In genomic region chr6:91970700-91971099, GRCh38 we compare ENCODE assay signal across 22 cellular contexts.
DNase-seq lines count a peak whose midpoint lies in the region; ATAC-seq and TF ChIP-seq lines count a peak whose summit lies in the region.
"Had no signal": no experiment of that assay in that cellular context is flagged by ENCODE, and none has a peak within 500 bp of the region (broad histone marks: within the 10 kb centered on the region; RNA-seq: fewer than 3 reads in every experiment).

No MANE protein-coding gene starts in this region.

- ATAC-seq in GM18868 (IDR thresholded peaks at IDR 0.05; ENCODE audit: unreplicated experiment) (peak; percentile 86), HG02610 (IDR thresholded peaks at IDR 0.05; ENCODE audit: unreplicated experiment) (peak; percentile 51), foreskin keratinocyte (peak; percentile 46), GM21737 (IDR thresholded peaks at IDR 0.05; ENCODE audit: unreplicated experiment) (no peak)
- ATAC-seq: A549 had no signal

- TF ChIP-seq CTCF in OCI-LY3 (IDR thresholded peaks at IDR 0.05; ENCODE audit: low read depth, low read length) = no peak
- TF ChIP-seq CTCF in foreskin keratinocyte (conservative IDR thresholded peaks at IDR 0.05) = no peak

- no peaks in the 10 kb centered on the region for H3K79me2 ChIP-seq in OCI-LY3 (ENCODE audit: low read length)

- no peak overlapping the region; the same call in 1 of the 2 replicates for H2AFZ ChIP-seq in OCI-LY3 (ENCODE audit: low read depth, low read length)
- H2AFZ ChIP-seq: GM23248 had no signal

- H3K4me3 ChIP-seq in OCI-LY3 (ENCODE audit: low read length) = no peak overlapping the region
- H3K4me3 ChIP-seq: A549; BLaER1 treated with 17β-estradiol and CSF1 and Interleukin-3, amounts not matched to agents 10 nM and 100 nM; GM23248 had no signal

- H3K27ac ChIP-seq in OCI-LY3 (ENCODE audit: low read length) (peak overlapping the region; percentile 47; the same call in 1 of the 2 replicates), foreskin keratinocyte (no peak overlapping the region)
- H3K27ac ChIP-seq: A549; BLaER1 treated with 17β-estradiol and CSF1 and Interleukin-3, amounts not matched to agents 10 nM and 100 nM; GM23248 had no signal

- DNase-seq in foreskin keratinocyte = peak in 1 of 2 donors; percentile 2
- no peak for DNase-seq in cerebellum (ENCODE audit: low spot score)
- no peak for DNase-seq in medulla oblongata (ENCODE audit: extremely low spot score)
- DNase-seq: 8988T; ACHN; AML-193; BE2C; CD4-positive, alpha-beta T cell; CD8-positive, alpha-beta memory T cell; DMS 273 treated with DMSO at 0.1 percent for 48 hours; DMS79; EL; GDM1; GM23248; H7; HCEC 1CT had no signal

- no peak overlapping the region for H3K4me2 ChIP-seq in OCI-LY3 (ENCODE audit: low read length)
- H3K4me2 ChIP-seq: A549; BLaER1 treated with 17β-estradiol and CSF1 and Interleukin-3, amounts not matched to agents 10 nM and 100 nM had no signal

- H3K9me3 ChIP-seq in OCI-LY3 (ENCODE audit: insufficient read depth, low read length) = no peaks in the 10 kb centered on the region; the same call in none of the 2 replicates
- H3K9me3 ChIP-seq: A549 had no signal

- no peak overlapping the region for H3K9ac ChIP-seq in OCI-LY3 (ENCODE audit: low read length)
- H3K9ac ChIP-seq: BLaER1 treated with 17β-estradiol and CSF1 and Interleukin-3, amounts not matched to agents 10 nM and 100 nM; GM23248 had no signal

- H3K4me1 ChIP-seq in OCI-LY3 (ENCODE audit: low read length) (no peaks in the 10 kb centered on the region; the same call in 1 of the 2 replicates), foreskin keratinocyte (no peaks in the 10 kb centered on the region)
- H3K4me1 ChIP-seq: A549; BE2C; BLaER1 treated with 17β-estradiol and CSF1 and Interleukin-3, amounts not matched to agents 10 nM and 100 nM had no signal

- H4K20me1 ChIP-seq in OCI-LY3 (ENCODE audit: insufficient read depth, low read length) = no peaks in the 10 kb centered on the region
- H4K20me1 ChIP-seq: BLaER1 treated with 17β-estradiol and CSF1 and Interleukin-3, amounts not matched to agents 10 nM and 100 nM had no signal

- no peaks in the 10 kb centered on the region for H3K36me3 ChIP-seq in OCI-LY3 (replicated peaks; ENCODE audit: low read depth, low read length)
- H3K36me3 ChIP-seq: BE2C; BLaER1 treated with 17β-estradiol and CSF1 and Interleukin-3, amounts not matched to agents 10 nM and 100 nM had no signal

- H3K27me3 ChIP-seq in OCI-LY3 (ENCODE audit: low read depth, low read length) (no peaks in the 10 kb centered on the region), foreskin keratinocyte (no peaks in the 10 kb centered on the region)
- H3K27me3 ChIP-seq: BE2C; BLaER1 treated with 17β-estradiol and CSF1 and Interleukin-3, amounts not matched to agents 10 nM and 100 nM had no signal
